Comparison of ENCODE assay signal across 8 cellular contexts in genomic region chr9:131734165-131734610, GRCh38. TPM values are rescaled to one million over a fixed set of nuclear protein-coding genes. Genes with fewer than 3 reads are reported as not detected.
DNase-seq lines count a peak whose midpoint lies in the region; ATAC-seq and TF ChIP-seq lines count a peak whose summit lies in the region.

No MANE protein-coding gene starts in this region.

- H2AFZ ChIP-seq in GM23248: no peak overlapping the region

- H3K27ac Mint-ChIP-seq in chondrocyte (ENCODE audit: unreplicated experiment): peak overlapping the region; percentile 94

- TF ChIP-seq CTCF in chondrocyte (IDR thresholded peaks at IDR 0.05): no peak
- no peak for TF ChIP-seq CTCF in neutrophil (IDR thresholded peaks at IDR 0.05)

- DNase-seq in A172 (ENCODE audit: low spot score): peak; percentile 64
- DNase-seq in GM23248: peak; percentile 28
- peak in 1 of 2 experiments; percentile 51 for DNase-seq in SJSA1 (ENCODE audit: low read depth in 1 of 2, low spot score in 2 of 2)
- DNase-seq in chondrocyte (ENCODE audit: low spot score): peak; percentile 27
- DNase-seq in NCI-H1436 (lab: John Stamatoyannopoulos, UW): no peak
- no peak for DNase-seq in cortex of kidney (lab: John Stamatoyannopoulos, UW)

- H3K9me3 ChIP-seq in GM23248 (ENCODE audit: low read depth): no peaks in the 10 kb centered on the region
- H3K9me3 ChIP-seq in SJSA1 (replicated peaks): no peaks in the 10 kb centered on the region
- no peaks in the 10 kb centered on the region for H3K9me3 ChIP-seq in neutrophil

- peaks cover 9% of the 10 kb centered on the region; the same call in 1 of the 2 replicates for H4K20me1 ChIP-seq in GM23248 (ENCODE audit: insufficient read depth)

- in situ Hi-C loops in GM23248 (cut with MboI): loop anchor here (25.0 kb wide), 1 partner anchor 372 kb away; no protein-coding TSS in a partner anchor

- H3K27ac ChIP-seq in GM23248 (peak overlapping the region; percentile 88), SJSA1 (peak overlapping the region; percentile 70), neutrophil (peak overlapping the region; percentile 79)

- ATAC-seq in HG03378 (IDR thresholded peaks at IDR 0.05; ENCODE audit: unreplicated experiment): no peak

- peak overlapping the region; percentile 71 for H3K9ac ChIP-seq in GM23248

- H3K36me3 ChIP-seq in GM23248 (ENCODE audit: low read depth): no peaks in the 10 kb centered on the region
- 0 out of 2 replicates have a peak, but pooled peaks cover 2% of the 10 kb centered on the region for H3K36me3 ChIP-seq in SJSA1
- H3K36me3 ChIP-seq in neutrophil: no peaks in the 10 kb centered on the region

- 58 to 61% methylated on average over 6 of the region's 6 CpGs for WGBS in GM23248 (ENCODE audit: low coverage in 1 of 2, low lambda C conversion rate in 2 of 2, missing lambda C conversion rate in 2 of 2), 2 experiments

- no peak overlapping the region for H3K4me3 ChIP-seq in GM23248
- H3K4me3 ChIP-seq in SJSA1: no peak overlapping the region
- H3K4me3 ChIP-seq in neutrophil (ENCODE audit: low read depth in 1 of 2, low read length in 1 of 2): peak overlapping the region in 1 of 2 experiments; percentile 46

- no peaks in the 10 kb centered on the region for H3K27me3 ChIP-seq in GM23248 (replicated peaks; ENCODE audit: insufficient read depth)
- no peaks in the 10 kb centered on the region for H3K27me3 ChIP-seq in SJSA1 (replicated peaks)
- no peaks in the 10 kb centered on the region for H3K27me3 ChIP-seq in neutrophil

- peak overlapping the region; percentile 68 for H3K4me2 ChIP-seq in GM23248 (ENCODE audit: unreplicated experiment)

- peaks cover 84% of the 10 kb centered on the region for H3K4me1 Mint-ChIP-seq in chondrocyte (ENCODE audit: low read depth)

- H3K9me3 Mint-ChIP-seq in chondrocyte (ENCODE audit: low read depth): no peaks in the 10 kb centered on the region

- peaks cover 2% of the 10 kb centered on the region for H3K36me3 Mint-ChIP-seq in chondrocyte (ENCODE audit: low read depth)

- peaks cover 45% of the 10 kb centered on the region for H3K4me1 ChIP-seq in GM23248 (ENCODE audit: insufficient read depth)
- peaks cover 65% of the 10 kb centered on the region for H3K4me1 ChIP-seq in SJSA1 (replicated peaks)
- peaks cover 61 to 83% of the 10 kb centered on the region in 2 experiments for H3K4me1 ChIP-seq in neutrophil (ENCODE audit: control insufficient read depth in 1 of 2, insufficient read depth in 1 of 2, low read depth in 1 of 2, low read length in 1 of 2)

- H3K79me2 ChIP-seq in GM23248 (ENCODE audit: insufficient read depth): peaks cover 82% of the 10 kb centered on the region

- no peaks in the 10 kb centered on the region for H3K27me3 Mint-ChIP-seq in chondrocyte (ENCODE audit: low read depth)

- H3K9me2 ChIP-seq in GM23248 (ENCODE audit: insufficient read depth): no peaks in the 10 kb centered on the region

- no peak overlapping the region for H3K4me3 Mint-ChIP-seq in chondrocyte (ENCODE audit: unreplicated experiment)

- peaks cover 26% of the 10 kb centered on the region for H3F3A ChIP-seq in GM23248 (ENCODE audit: insufficient read depth)

RNA-seq across cellular contexts. Expression of gene RAPGEF1, which starts 5.7 kb away (rescaled TPM):
- total RNA-seq in A172 (2014; rRNA removed; shearing (Covaris generic)): 20.0 and 40.9 TPM in 2 replicates
- 21.1 and 24.1 TPM in 2 replicates for total RNA-seq in GM23248 (2014; rRNA removed; shearing (Covaris generic))
- polyA plus RNA-seq in GM23248 (2016; fragmentation: Nextera tagmentation; extraction: Ambion mirVana): 3.3 and 3.4 TPM in 2 replicates
- total RNA-seq in SJSA1 (2014; rRNA removed; shearing (Covaris generic)): 23.6 and 24.7 TPM in 2 replicates
- total RNA-seq in chondrocyte: 65.4 to 77.3 TPM (median 73.1 TPM) in 3 replicates

Comparison
In these comparisons a context has a peak if more than half of its experiments do, and no peak if none do; other contexts are left out.
1. DNase-seq: peak in A172 (single experiment), GM23248 (single experiment) and chondrocyte (single experiment); none in NCI-H1436 (single experiment) and cortex of kidney (single experiment).
2. Peak in every context shown above with its lines, with median percentiles within 50 percentile points of each other: H3K27ac ChIP-seq.